Comparison of ENCODE assay signal across 21 cellular contexts in the genomic region with DNA sequence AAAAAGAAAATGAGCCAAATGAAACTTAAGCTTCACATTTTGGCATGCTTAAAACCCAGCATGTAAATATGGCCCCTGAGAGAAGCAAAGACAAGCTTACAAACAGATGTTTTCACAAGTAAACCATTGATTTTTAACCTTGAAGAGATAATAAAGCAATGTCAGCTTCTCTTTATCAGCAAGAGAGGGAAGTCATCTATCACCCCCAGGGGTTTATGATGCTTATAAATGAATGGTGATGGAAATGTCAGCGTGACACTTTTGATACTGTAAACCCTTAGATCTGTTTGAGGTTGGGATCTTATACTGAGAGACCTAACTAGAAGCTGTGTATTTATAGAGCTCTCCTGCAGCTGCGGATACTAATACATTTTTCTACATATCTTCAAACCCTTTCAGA.
"Had no signal": no experiment of that assay in that cellular context is flagged by ENCODE, and none has a peak within 500 bp of the region (broad histone marks: within the 10 kb centered on the region; RNA-seq: fewer than 3 reads in every experiment).

No MANE protein-coding gene starts in this region.

- H3K4me3 Mint-ChIP-seq: activated naive CD8-positive, alpha-beta T cell; activated T-cell treated with anti-CD3 and anti-CD28 coated beads, Interleukin-2, amount 50 U/mL, for 24 hours; activated T-helper 17 cell treated with anti-CD3 and anti-CD28 coated beads, Interleukin-2, amount 50 U/mL, for 72 hours; central memory CD8-positive, alpha-beta T cell; nephron; stimulated activated effector memory CD8-positive, alpha-beta T cell treated with anti-CD3 and anti-CD28 coated beads, Interleukin-12 subunit alpha, Interleukin-12 subunit beta, amount 100 ng/mL, for 72 hours; stimulated activated naive CD8-positive, alpha-beta T cell treated with anti-CD3 and anti-CD28 coated beads, Interleukin-15, amount 100 ng/mL, for 72 hours; WTC11 had no signal

- H3K36me3 Mint-ChIP-seq: stimulated activated effector memory CD8-positive, alpha-beta T cell treated with anti-CD3 and anti-CD28 coated beads, Interleukin-12 subunit alpha, Interleukin-12 subunit beta, amount 100 ng/mL, for 72 hours; WTC11 had no signal

- H3K4me1 ChIP-seq: adrenal gland, esophagus muscularis mucosa, parathyroid adenoma, right lobe of liver, suprapubic skin, tibial nerve had no signal

- H3K9ac ChIP-seq: parathyroid adenoma had no signal

- H2AFZ ChIP-seq: parathyroid adenoma had no signal

- H3K9me3 ChIP-seq: adrenal gland, esophagus muscularis mucosa, right lobe of liver, suprapubic skin, tibial nerve had no signal

- H3K79me2 ChIP-seq: parathyroid adenoma had no signal

- H3K4me1 Mint-ChIP-seq: activated T-helper 17 cell treated with anti-CD3 and anti-CD28 coated beads, Interleukin-2, amount 50 U/mL, for 72 hours; central memory CD8-positive, alpha-beta T cell; nephron; stimulated activated effector memory CD8-positive, alpha-beta T cell treated with anti-CD3 and anti-CD28 coated beads, Interleukin-12 subunit alpha, Interleukin-12 subunit beta, amount 100 ng/mL, for 72 hours; stimulated activated naive CD8-positive, alpha-beta T cell treated with anti-CD3 and anti-CD28 coated beads, Interleukin-15, amount 100 ng/mL, for 72 hours had no signal

- H3K36me3 ChIP-seq: adrenal gland, esophagus muscularis mucosa, right lobe of liver, suprapubic skin, tibial nerve had no signal

- H3K27me3 Mint-ChIP-seq: activated naive CD8-positive, alpha-beta T cell; activated T-cell treated with anti-CD3 and anti-CD28 coated beads, Interleukin-2, amount 50 U/mL, for 24 hours; activated T-helper 17 cell treated with anti-CD3 and anti-CD28 coated beads, Interleukin-2, amount 50 U/mL, for 72 hours; central memory CD8-positive, alpha-beta T cell; stimulated activated naive CD8-positive, alpha-beta T cell treated with anti-CD3 and anti-CD28 coated beads, Interleukin-15, amount 100 ng/mL, for 72 hours had no signal

- H3K4me3 ChIP-seq: adrenal gland, esophagus muscularis mucosa, right lobe of liver, skin epidermis, suprapubic skin, tibial nerve had no signal

- H3K27me3 ChIP-seq: adrenal gland, esophagus muscularis mucosa, right lobe of liver, suprapubic skin, tibial nerve had no signal

- DNase-seq: activated naive CD4-positive, alpha-beta T cell; activated T-cell treated with anti-CD3 and anti-CD28 coated beads, Interleukin-2, amount 50 U/mL, for 24 hours; adrenal gland; effector memory CD4-positive, alpha-beta T cell; hypothalamus; left ventricle myocardium superior; nucleus accumbens; right lobe of liver; stimulated activated CD4-positive, alpha-beta T cell treated with anti-CD3 and anti-CD28 coated beads, Interleukin-2, amount 100 ng/mL, for 24 hours; stimulated activated naive CD8-positive, alpha-beta T cell treated with anti-CD3 and anti-CD28 coated beads, Interleukin-15, amount 100 ng/mL, for 72 hours had no signal

- H3K27ac Mint-ChIP-seq: activated naive CD8-positive, alpha-beta T cell; activated T-cell treated with anti-CD3 and anti-CD28 coated beads, Interleukin-2, amount 50 U/mL, for 24 hours; activated T-helper 17 cell treated with anti-CD3 and anti-CD28 coated beads, Interleukin-2, amount 50 U/mL, for 72 hours; nephron; stimulated activated effector memory CD8-positive, alpha-beta T cell treated with anti-CD3 and anti-CD28 coated beads, Interleukin-12 subunit alpha, Interleukin-12 subunit beta, amount 100 ng/mL, for 72 hours; stimulated activated naive CD8-positive, alpha-beta T cell treated with anti-CD3 and anti-CD28 coated beads, Interleukin-15, amount 100 ng/mL, for 72 hours; WTC11 had no signal

- H3K27ac ChIP-seq: adrenal gland, esophagus muscularis mucosa, parathyroid adenoma, right lobe of liver, skin epidermis, suprapubic skin, tibial nerve had no signal

- ATAC-seq: activated T-helper 17 cell treated with anti-CD3 and anti-CD28 coated beads, Interleukin-2, amount 50 U/mL, for 72 hours; left ventricle myocardium superior; right lobe of liver; stimulated activated effector memory CD8-positive, alpha-beta T cell treated with anti-CD3 and anti-CD28 coated beads, Interleukin-12 subunit alpha, Interleukin-12 subunit beta, amount 100 ng/mL, for 72 hours; stimulated activated naive CD8-positive, alpha-beta T cell treated with anti-CD3 and anti-CD28 coated beads, Interleukin-15, amount 100 ng/mL, for 72 hours; WTC11 had no signal
